14 cellular contexts compared by ENCODE assay signal in the genomic region with DNA sequence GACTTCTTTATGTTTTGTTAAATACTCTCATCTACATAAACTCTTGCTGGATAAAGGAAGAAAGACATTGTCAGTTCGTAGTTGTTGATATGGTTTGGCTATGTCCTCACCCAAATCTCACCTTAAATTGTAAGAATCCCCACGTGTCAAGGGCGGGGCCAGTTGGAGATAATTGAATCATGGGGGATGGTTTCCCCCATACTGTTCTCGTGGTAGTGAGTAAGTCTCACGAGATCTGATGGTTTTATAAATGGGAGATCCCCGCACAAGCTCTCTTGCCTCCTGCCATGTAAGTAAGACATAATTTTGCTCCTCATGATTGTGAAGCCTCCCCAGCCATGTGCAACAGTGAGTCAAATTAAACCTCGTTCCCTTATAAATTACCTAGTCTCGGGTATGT. TPM values are rescaled to one million over a fixed set of nuclear protein-coding genes. Genes with fewer than 3 reads are reported as not detected.
DNase-seq lines count a peak whose midpoint lies in the region; ATAC-seq and TF ChIP-seq lines count a peak whose summit lies in the region.
"Had no signal": no experiment of that assay in that cellular context is flagged by ENCODE, and none has a peak within 500 bp of the region (broad histone marks: within the 10 kb centered on the region; RNA-seq: fewer than 3 reads in every experiment).

No MANE protein-coding gene starts in this region.

- no CpG with 5 or more reads among the region's 8 CpGs for WGBS in mesendoderm (ENCODE audit: extremely low coverage, insufficient coverage, low lambda C conversion rate)

- no peak overlapping the region for H4K5ac ChIP-seq in mesendoderm (ENCODE audit: low read length)

- H2BK120ac ChIP-seq in mesendoderm (ENCODE audit: low read depth, low read length), result no peak overlapping the region

- H3K36me3 ChIP-seq in mesendoderm (ENCODE audit: control insufficient read depth, insufficient read depth, low read length), result no peaks in the 10 kb centered on the region
- H3K36me3 ChIP-seq: esophagus squamous epithelium, lower lobe of right lung had no signal

- no peak overlapping the region for H3K56ac ChIP-seq in mesendoderm (ENCODE audit: low read length)

- no peak overlapping the region for H4K8ac ChIP-seq in mesendoderm (ENCODE audit: low read depth, low read length)

- no peak overlapping the region for H3K4me2 ChIP-seq in mesendoderm (ENCODE audit: low read length)

- no peaks in the 10 kb centered on the region for H3K27me3 ChIP-seq in mesendoderm (ENCODE audit: insufficient read depth, low read length, poor library complexity)

- POLR2A ChIA-PET in activated CD4-positive, alpha-beta T cell treated with anti-CD3 and anti-CD28 coated beads for 36 hours (lab: Charles Lee), result interaction anchor here (0.6 to 0.7 kb wide), 3 partner anchors 413 to 1094 kb away, joined by 3 to 6 read pairs (median 4); no protein-coding TSS in a partner anchor

- H3K4me3 Mint-ChIP-seq in CD14-positive monocyte, result peak overlapping the region in 1 of 2 donors; percentile 22
- H3K4me3 Mint-ChIP-seq in activated CD4-positive, alpha-beta T cell treated with anti-CD3 and anti-CD28 coated beads for 36 hours, result no peak overlapping the region

- no peak overlapping the region for H3K18ac ChIP-seq in mesendoderm (ENCODE audit: low read length)

- no peaks in the 10 kb centered on the region for H3K4me1 ChIP-seq in mesendoderm (ENCODE audit: control insufficient read depth, low read depth, low read length)
- H3K4me1 ChIP-seq: esophagus squamous epithelium had no signal

- no peak overlapping the region for H2BK15ac ChIP-seq in mesendoderm (replicated peaks; ENCODE audit: low read depth)

- H3K27ac ChIP-seq in mesendoderm (ENCODE audit: low read depth, low read length), result no peak overlapping the region
- H3K27ac ChIP-seq: esophagus squamous epithelium, lower lobe of right lung had no signal

- peaks cover 75% of the 10 kb centered on the region for H3K4me1 Mint-ChIP-seq in CD14-positive monocyte
- H3K4me1 Mint-ChIP-seq in activated CD4-positive, alpha-beta T cell treated with anti-CD3 and anti-CD28 coated beads for 36 hours, result peaks cover 80% of the 10 kb centered on the region

- peaks cover 34 to 55% of the 10 kb centered on the region in 2 donors for H3K36me3 Mint-ChIP-seq in CD14-positive monocyte
- peaks cover 50% of the 10 kb centered on the region for H3K36me3 Mint-ChIP-seq in activated CD4-positive, alpha-beta T cell treated with anti-CD3 and anti-CD28 coated beads for 36 hours (ENCODE audit: low read depth)

- H3K9ac ChIP-seq in mesendoderm (ENCODE audit: low read length), result no peak overlapping the region

- peak; percentile 63 for ATAC-seq in activated CD4-positive, alpha-beta T cell treated with anti-CD3 and anti-CD28 coated beads for 36 hours
- ATAC-seq in GM21529 (IDR thresholded peaks at IDR 0.05; ENCODE audit: unreplicated experiment) (no peak), HG03108 (IDR thresholded peaks at IDR 0.05; ENCODE audit: unreplicated experiment) (no peak)
- ATAC-seq: lower lobe of right lung, sciatic nerve had no signal

- no peak overlapping the region for H2BK5ac ChIP-seq in mesendoderm (ENCODE audit: low read length)

- H3K79me2 ChIP-seq in mesendoderm (ENCODE audit: control insufficient read depth, insufficient read depth, low read length), result no peaks in the 10 kb centered on the region

- intact Hi-C loops in CD14-positive monocyte (cut with micrococcal nuclease), result no loop called here
- intact Hi-C loops in activated CD4-positive, alpha-beta T cell treated with anti-CD3 and anti-CD28 coated beads for 36 hours (cut with DNase I, micrococcal nuclease), result loop anchor here in 1 of 2 experiments (1.0 to 5.0 kb wide), 2 partner anchors 56 to 154 kb away; partner anchors contain the start of gene GPR108

- H3K79me1 ChIP-seq in mesendoderm (ENCODE audit: low read length), result no peaks in the 10 kb centered on the region

- peaks cover 0 to 2% (median 2%) of the 10 kb centered on the region in 3 donors for H3K27me3 Mint-ChIP-seq in CD14-positive monocyte (ENCODE audit: low read depth in 3 of 3)
- no peaks in the 10 kb centered on the region for H3K27me3 Mint-ChIP-seq in activated CD4-positive, alpha-beta T cell treated with anti-CD3 and anti-CD28 coated beads for 36 hours

- no peak overlapping the region for H3K4me3 ChIP-seq in mesendoderm (ENCODE audit: low read length)
- H3K4me3 ChIP-seq: esophagus squamous epithelium, lower lobe of right lung had no signal

- no peak overlapping the region for H2AK5ac ChIP-seq in mesendoderm (ENCODE audit: low read length)

- H3K4ac ChIP-seq in mesendoderm (ENCODE audit: low read depth, low read length), result no peak overlapping the region

- H3K9me3 Mint-ChIP-seq in CD14-positive monocyte, result peaks cover 11 to 20% (median 16%) of the 10 kb centered on the region in 7 donors
- H3K9me3 Mint-ChIP-seq in activated CD4-positive, alpha-beta T cell treated with anti-CD3 and anti-CD28 coated beads for 36 hours (ENCODE audit: low read depth), result peaks cover 54% of the 10 kb centered on the region

- no peak for TF ChIP-seq CTCF in CD14-positive monocyte (IDR thresholded peaks at IDR 0.05)

- peak overlapping the region in 5 of 7 donors; percentile 12 to 92 (median 36) for H3K27ac Mint-ChIP-seq in CD14-positive monocyte
- H3K27ac Mint-ChIP-seq in activated CD4-positive, alpha-beta T cell treated with anti-CD3 and anti-CD28 coated beads for 36 hours, result peak overlapping the region; percentile 89

- no peak overlapping the region for H3K23ac ChIP-seq in mesendoderm (ENCODE audit: low read length)

- CTCF ChIA-PET in activated CD4-positive, alpha-beta T cell treated with anti-CD3 and anti-CD28 coated beads for 36 hours (lab: Charles Lee), result interaction anchor here (0.6 to 2.0 kb wide), 8 partner anchors 12 to 1230 kb away, joined by 3 to 7 read pairs (median 4); partner anchors contain the start of gene GPR108

- DNase-seq in CD14-positive monocyte (ENCODE audit: low spot score) (no peak), mesendoderm (no peak), SKM-1 (lab: John Stamatoyannopoulos, UW; ENCODE audit: unreplicated experiment) (no peak)
- DNase-seq in activated CD4-positive, alpha-beta T cell treated with anti-CD3 and anti-CD28 coated beads for 36 hours, result peak; percentile 73
- peak; percentile 9 for DNase-seq in activated effector memory CD4-positive, alpha-beta T cell treated with Interleukin-2 at 50 U/mL for 16 hours
- DNase-seq in stimulated activated CD4-positive, alpha-beta T cell treated with anti-CD3 and anti-CD28 coated beads, Interleukin-12 subunit alpha, Interleukin-12 subunit beta, amount 100 ng/mL, for 48 hours (ENCODE audit: low read depth in 2 of 3, low spot score in 1 of 3), result peak; percentile 19 to 38 (median 25)
- DNase-seq: esophagus squamous epithelium, hypothalamus, lower lobe of right lung, NCI-H146 had no signal

RNA-seq across cellular contexts. Expression of gene ADGRE1, which starts 3.6 kb away (rescaled TPM):
- polyA plus RNA-seq in CD14-positive monocyte, result 10 to 100 TPM; 13.9 to 37.7 TPM
- 1 to 10 TPM; 6.0 to 6.5 TPM for total RNA-seq in activated CD4-positive, alpha-beta T cell treated with anti-CD3 and anti-CD28 coated beads for 36 hours
- polyA plus RNA-seq in mesendoderm (2013, experiment 1 of 2), result not detected
- not detected for polyA plus RNA-seq in mesendoderm (2013, experiment 2 of 2)
- total RNA-seq: chondrocyte had no signal

Comparison
In these comparisons a context has a peak if more than half of its experiments do, and no peak if none do; other contexts are left out.
1. DNase-seq: peak in activated CD4-positive, alpha-beta T cell treated with anti-CD3 and anti-CD28 coated beads for 36 hours (single experiment), activated effector memory CD4-positive, alpha-beta T cell treated with Interleukin-2 at 50 U/mL for 16 hours (single experiment) and stimulated activated CD4-positive, alpha-beta T cell treated with anti-CD3 and anti-CD28 coated beads, Interleukin-12 subunit alpha, Interleukin-12 subunit beta, amount 100 ng/mL, for 48 hours (3 of 3); none in CD14-positive monocyte (single experiment), mesendoderm (single experiment) and SKM-1 (single experiment).